ENCODE assay signal across 1 cellular context in genomic region chr12:68812553-68813241, GRCh38.
TF ChIP-seq lines count a peak whose summit lies in the region.

No MANE protein-coding gene starts in this region.

TF ChIP-seq in IMR-90, 13 proteins besides CTCF, POLR2A, EP300 and RAD21:
- TF ChIP-seq RCOR1 (IDR thresholded peaks at IDR 0.05; ENCODE audit: insufficient replicate concordance, low read length) (no peak), MXI1 (IDR thresholded peaks at IDR 0.05; ENCODE audit: borderline replicate concordance, low read depth, low read length) (no peak), CEBPB (IDR thresholded peaks at IDR 0.05; ENCODE audit: low read depth, low read length) (no peak), NFE2L2 (IDR thresholded peaks at IDR 0.05; ENCODE audit: low read depth, low read length) (no peak), MAZ (IDR thresholded peaks at IDR 0.05; ENCODE audit: borderline replicate concordance, low read depth, low read length) (no peak), USF2 (IDR thresholded peaks at IDR 0.05; ENCODE audit: low read depth, low read length) (no peak), SMC3 (IDR thresholded peaks at IDR 0.05; ENCODE audit: low read depth, low read length) (no peak), FOS (IDR thresholded peaks at IDR 0.05; ENCODE audit: low read depth, low read length) (no peak), RFX5 (IDR thresholded peaks at IDR 0.05; ENCODE audit: low read depth, low read length) (no peak), MAFK (IDR thresholded peaks at IDR 0.05; ENCODE audit: low read depth, low read length) (no peak), BHLHE40 (IDR thresholded peaks at IDR 0.05; ENCODE audit: low read depth, low read length) (no peak)
